10 cellular contexts compared by ENCODE assay signal in the genomic region with DNA sequence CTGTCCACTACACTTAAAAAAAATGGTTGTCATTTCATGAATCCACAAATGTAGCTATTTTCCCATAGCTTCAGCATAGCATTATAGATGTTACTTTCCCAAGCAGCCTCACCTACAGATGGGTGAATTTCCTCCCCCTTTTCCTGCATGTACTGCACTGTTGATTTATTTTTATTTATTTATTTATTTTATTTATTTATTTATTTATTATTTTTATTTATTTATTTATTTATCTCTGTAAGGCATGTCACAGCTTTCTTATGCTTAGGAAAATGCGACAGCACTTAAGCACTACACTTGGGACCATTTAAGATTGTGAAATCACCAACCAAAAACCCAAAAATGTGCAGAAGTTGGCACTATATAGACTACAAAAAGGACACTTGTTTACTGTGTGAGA. TPM values are rescaled to one million over a fixed set of nuclear protein-coding genes. Genes with fewer than 3 reads are reported as not detected.
"Had no signal": no experiment of that assay in that cellular context is flagged by ENCODE, and none has a peak within 500 bp of the region (broad histone marks: within the 10 kb centered on the region; RNA-seq: fewer than 3 reads in every experiment).

No MANE protein-coding gene starts in this region.

- H3K27ac ChIP-seq: GM23248 had no signal

- H3K9me3 ChIP-seq: HAP-1 had no signal

- H3K4me1 ChIP-seq: HAP-1 had no signal

- DNase-seq: GM23248, GOT3, H7, IMR-90 had no signal

- H3K4me3 ChIP-seq: GM23248, HAP-1, K562 had no signal

- FAIRE-seq: HTR-8/SVneo, K562 had no signal

- ATAC-seq: HCT116, K562 had no signal

RNA-seq across cellular contexts. Expression of gene CD1A, which starts 4.9 kb away (rescaled TPM):
- total RNA-seq: GM23248, H4, H7, HT-29, IMR-90, K562 had no signal
- polyA plus RNA-seq: GM23248, IMR-90, K562 had no signal

RNA-seq across cellular contexts. Expression of gene CD1C, which starts 30.6 kb away (rescaled TPM):
- total RNA-seq: GM23248, H4, H7, HT-29, IMR-90, K562 had no signal
- polyA plus RNA-seq: GM23248, IMR-90, K562 had no signal
